Comparison of ENCODE assay signal across 8 cellular contexts in genomic region chr14:92726135-92726932, GRCh38. TPM values are rescaled to one million over a fixed set of nuclear protein-coding genes. Genes with fewer than 3 reads are reported as not detected.
DNase-seq lines count a peak whose midpoint lies in the region; ATAC-seq lines count a peak whose summit lies in the region.

No MANE protein-coding gene starts in this region.

- no peak overlapping the region for H3K4me3 Mint-ChIP-seq in activated T-cell treated with anti-CD3 and anti-CD28 coated beads, Interleukin-2, amount 50 U/mL, for 24 hours
- H3K4me3 Mint-ChIP-seq in stimulated activated naive CD8-positive, alpha-beta T cell treated with anti-CD3 and anti-CD28 coated beads, Interleukin-15, amount 100 ng/mL, for 72 hours = no peak overlapping the region

- DNase-seq in stimulated activated CD4-positive, alpha-beta T cell treated with anti-CD3 and anti-CD28 coated beads, Interleukin-15, amount 100 ng/mL, for 24 hours = peak; percentile 40
- DNase-seq in stimulated activated CD4-positive, alpha-beta T cell treated with anti-CD3 and anti-CD28 coated beads, Interleukin-2, amount 100 ng/mL, for 48 hours = no peak
- peak; percentile 44 for DNase-seq in activated T-cell treated with anti-CD3 and anti-CD28 coated beads, Interleukin-2, amount 50 U/mL, for 24 hours
- DNase-seq in left ventricle myocardium superior (peak; percentile 55), NCI-H1092 treated with DMSO at 0.1 percent for 48 hours (lab: John Stamatoyannopoulos, UW) (no peak), HuH-7 (ENCODE audit: low spot score) (no peak), NCI-H146 (lab: John Stamatoyannopoulos, UW) (no peak)
- no peak for DNase-seq in stimulated activated naive CD8-positive, alpha-beta T cell treated with anti-CD3 and anti-CD28 coated beads, Interleukin-15, amount 100 ng/mL, for 72 hours

- peaks cover 5% of the 10 kb centered on the region for H3K36me3 Mint-ChIP-seq in activated T-cell treated with anti-CD3 and anti-CD28 coated beads, Interleukin-2, amount 50 U/mL, for 24 hours (ENCODE audit: low read depth)

- ATAC-seq in left ventricle myocardium superior = peak; percentile 27
- peak; percentile 53 for ATAC-seq in stimulated activated naive CD8-positive, alpha-beta T cell treated with anti-CD3 and anti-CD28 coated beads, Interleukin-15, amount 100 ng/mL, for 72 hours

- H3K27me3 Mint-ChIP-seq in activated T-cell treated with anti-CD3 and anti-CD28 coated beads, Interleukin-2, amount 50 U/mL, for 24 hours = peaks cover 13% of the 10 kb centered on the region
- peaks cover 16% of the 10 kb centered on the region for H3K27me3 Mint-ChIP-seq in stimulated activated naive CD8-positive, alpha-beta T cell treated with anti-CD3 and anti-CD28 coated beads, Interleukin-15, amount 100 ng/mL, for 72 hours

- intact Hi-C loops in left ventricle myocardium superior (cut with micrococcal nuclease) = no loop called here

- H3K9me3 Mint-ChIP-seq in activated T-cell treated with anti-CD3 and anti-CD28 coated beads, Interleukin-2, amount 50 U/mL, for 24 hours = peaks cover 1% of the 10 kb centered on the region
- H3K9me3 Mint-ChIP-seq in stimulated activated naive CD8-positive, alpha-beta T cell treated with anti-CD3 and anti-CD28 coated beads, Interleukin-15, amount 100 ng/mL, for 72 hours = peaks cover 0 to 2% of the 10 kb centered on the region in 2 donors

- no peak overlapping the region for H3K27ac Mint-ChIP-seq in activated T-cell treated with anti-CD3 and anti-CD28 coated beads, Interleukin-2, amount 50 U/mL, for 24 hours
- no peak overlapping the region for H3K27ac Mint-ChIP-seq in stimulated activated naive CD8-positive, alpha-beta T cell treated with anti-CD3 and anti-CD28 coated beads, Interleukin-15, amount 100 ng/mL, for 72 hours

- peaks cover 23% of the 10 kb centered on the region for H3K4me1 Mint-ChIP-seq in activated T-cell treated with anti-CD3 and anti-CD28 coated beads, Interleukin-2, amount 50 U/mL, for 24 hours (ENCODE audit: low read depth)
- H3K4me1 Mint-ChIP-seq in stimulated activated naive CD8-positive, alpha-beta T cell treated with anti-CD3 and anti-CD28 coated beads, Interleukin-15, amount 100 ng/mL, for 72 hours = peaks cover 26% of the 10 kb centered on the region

RNA-seq across cellular contexts. Expression of gene LGMN, which starts 22.1 kb away (rescaled TPM):
- total RNA-seq in left ventricle myocardium superior = 100.0 TPM

Comparison
In these comparisons a context has a peak if more than half of its experiments do, and no peak if none do; other contexts are left out.
1. DNase-seq: peak in stimulated activated CD4-positive, alpha-beta T cell treated with anti-CD3 and anti-CD28 coated beads, Interleukin-15, amount 100 ng/mL, for 24 hours (single experiment), activated T-cell treated with anti-CD3 and anti-CD28 coated beads, Interleukin-2, amount 50 U/mL, for 24 hours (single experiment) and left ventricle myocardium superior (single experiment); none in stimulated activated CD4-positive, alpha-beta T cell treated with anti-CD3 and anti-CD28 coated beads, Interleukin-2, amount 100 ng/mL, for 48 hours (0 of 2), stimulated activated naive CD8-positive, alpha-beta T cell treated with anti-CD3 and anti-CD28 coated beads, Interleukin-15, amount 100 ng/mL, for 72 hours (0 of 2), NCI-H1092 treated with DMSO at 0.1 percent for 48 hours (single experiment), HuH-7 (single experiment) and NCI-H146 (single experiment).